1 cellular context compared by ENCODE assay signal in the genomic region with DNA sequence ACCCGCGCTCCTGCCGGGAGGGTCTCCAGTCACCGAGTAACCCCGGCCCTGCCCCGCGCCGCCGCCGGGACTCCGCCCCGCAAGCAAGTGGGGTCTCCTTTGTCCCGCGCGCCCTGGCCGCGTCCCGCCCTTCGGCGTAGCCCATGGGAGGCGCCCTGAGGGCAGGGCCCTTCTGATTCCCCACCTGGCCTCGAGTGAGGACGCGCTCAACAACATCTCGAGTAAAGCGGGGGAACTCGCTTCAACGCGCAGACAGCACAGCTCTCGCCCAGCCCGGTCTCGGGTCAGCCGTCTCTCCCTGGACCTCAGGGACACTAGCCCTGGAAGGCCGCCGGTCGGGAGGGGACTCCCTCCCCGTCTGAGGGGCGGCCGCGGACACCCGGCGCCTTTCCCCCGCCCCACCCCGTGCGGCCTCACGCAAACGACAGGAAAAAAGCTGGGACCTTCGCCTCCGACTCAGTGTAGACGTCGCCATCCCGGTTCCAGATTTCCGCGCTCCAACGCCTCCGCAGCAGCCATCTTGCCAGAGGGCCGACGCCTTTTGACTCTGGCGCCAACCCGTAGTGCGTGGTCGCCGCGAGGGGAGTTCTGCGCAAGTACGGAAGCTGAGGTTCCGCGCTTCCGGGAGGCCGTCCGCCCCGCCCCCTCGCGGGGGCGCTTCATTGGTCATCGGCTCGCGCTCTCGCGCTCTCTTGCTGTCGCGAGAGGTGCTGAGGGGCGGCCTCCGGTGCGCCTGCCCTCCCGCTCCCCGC.
A peak's percentile ranks its signal among the peaks of the same experiment; 100 is the strongest.
TF ChIP-seq lines count a peak whose summit lies in the region.

No MANE protein-coding gene starts in this region.

TF ChIP-seq in K562, 482 proteins besides CTCF, POLR2A, EP300 and RAD21 (continued from another document and continues in another):
- TF ChIP-seq, protein P1, sequence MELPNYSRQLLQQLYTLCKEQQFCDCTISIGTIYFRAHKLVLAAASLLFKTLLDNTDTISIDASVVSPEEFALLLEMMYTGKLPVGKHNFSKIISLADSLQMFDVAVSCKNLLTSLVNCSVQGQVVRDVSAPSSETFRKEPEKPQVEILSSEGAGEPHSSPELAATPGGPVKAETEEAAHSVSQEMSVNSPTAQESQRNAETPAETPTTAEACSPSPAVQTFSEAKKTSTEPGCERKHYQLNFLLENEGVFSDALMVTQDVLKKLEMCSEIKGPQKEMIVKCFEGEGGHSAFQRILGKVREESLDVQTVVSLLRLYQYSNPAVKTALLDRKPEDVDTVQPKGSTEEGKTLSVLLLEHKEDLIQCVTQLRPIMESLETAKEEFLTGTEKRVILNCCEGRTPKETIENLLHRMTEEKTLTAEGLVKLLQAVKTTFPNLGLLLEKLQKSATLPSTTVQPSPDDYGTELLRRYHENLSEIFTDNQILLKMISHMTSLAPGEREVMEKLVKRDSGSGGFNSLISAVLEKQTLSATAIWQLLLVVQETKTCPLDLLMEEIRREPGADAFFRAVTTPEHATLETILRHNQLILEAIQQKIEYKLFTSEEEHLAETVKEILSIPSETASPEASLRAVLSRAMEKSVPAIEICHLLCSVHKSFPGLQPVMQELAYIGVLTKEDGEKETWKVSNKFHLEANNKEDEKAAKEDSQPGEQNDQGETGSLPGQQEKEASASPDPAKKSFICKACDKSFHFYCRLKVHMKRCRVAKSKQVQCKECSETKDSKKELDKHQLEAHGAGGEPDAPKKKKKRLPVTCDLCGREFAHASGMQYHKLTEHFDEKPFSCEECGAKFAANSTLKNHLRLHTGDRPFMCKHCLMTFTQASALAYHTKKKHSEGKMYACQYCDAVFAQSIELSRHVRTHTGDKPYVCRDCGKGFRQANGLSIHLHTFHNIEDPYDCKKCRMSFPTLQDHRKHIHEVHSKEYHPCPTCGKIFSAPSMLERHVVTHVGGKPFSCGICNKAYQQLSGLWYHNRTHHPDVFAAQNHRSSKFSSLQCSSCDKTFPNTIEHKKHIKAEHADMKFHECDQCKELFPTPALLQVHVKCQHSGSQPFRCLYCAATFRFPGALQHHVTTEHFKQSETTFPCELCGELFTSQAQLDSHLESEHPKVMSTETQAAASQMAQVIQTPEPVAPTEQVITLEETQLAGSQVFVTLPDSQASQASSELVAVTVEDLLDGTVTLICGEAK (IDR thresholded peaks at IDR 0.05), result peak; percentile 88
- TF ChIP-seq, protein P1 (CRISPR knock-in tag; IDR thresholded peaks at IDR 0.05), result no peak
- TF ChIP-seq, protein P2, sequence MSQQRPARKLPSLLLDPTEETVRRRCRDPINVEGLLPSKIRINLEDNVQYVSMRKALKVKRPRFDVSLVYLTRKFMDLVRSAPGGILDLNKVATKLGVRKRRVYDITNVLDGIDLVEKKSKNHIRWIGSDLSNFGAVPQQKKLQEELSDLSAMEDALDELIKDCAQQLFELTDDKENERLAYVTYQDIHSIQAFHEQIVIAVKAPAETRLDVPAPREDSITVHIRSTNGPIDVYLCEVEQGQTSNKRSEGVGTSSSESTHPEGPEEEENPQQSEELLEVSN (IDR thresholded peaks at IDR 0.05; ENCODE audit: borderline replicate concordance in 1 of 2, extremely low read depth in 1 of 2, insufficient read depth in 1 of 2, insufficient read length in 1 of 2, low read depth in 1 of 2, low read length in 1 of 2, poor library complexity in 1 of 2, severe bottlenecking in 1 of 2), result peak; percentile 95 to 97
- TF ChIP-seq, protein P3, sequence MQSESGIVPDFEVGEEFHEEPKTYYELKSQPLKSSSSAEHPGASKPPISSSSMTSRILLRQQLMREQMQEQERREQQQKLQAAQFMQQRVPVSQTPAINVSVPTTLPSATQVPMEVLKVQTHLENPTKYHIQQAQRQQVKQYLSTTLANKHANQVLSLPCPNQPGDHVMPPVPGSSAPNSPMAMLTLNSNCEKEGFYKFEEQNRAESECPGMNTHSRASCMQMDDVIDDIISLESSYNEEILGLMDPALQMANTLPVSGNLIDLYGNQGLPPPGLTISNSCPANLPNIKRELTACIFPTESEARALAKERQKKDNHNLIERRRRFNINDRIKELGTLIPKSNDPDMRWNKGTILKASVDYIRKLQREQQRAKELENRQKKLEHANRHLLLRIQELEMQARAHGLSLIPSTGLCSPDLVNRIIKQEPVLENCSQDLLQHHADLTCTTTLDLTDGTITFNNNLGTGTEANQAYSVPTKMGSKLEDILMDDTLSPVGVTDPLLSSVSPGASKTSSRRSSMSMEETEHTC (IDR thresholded peaks at IDR 0.05), result no peak
- no peak for TF ChIP-seq ZNF75A (CRISPR knock-in tag; IDR thresholded peaks at IDR 0.05)
- peak; percentile 70 to 76; a peak in 2 of 4 replicates for TF ChIP-seq SIN3A (IDR thresholded peaks at IDR 0.05; ENCODE audit: borderline replicate concordance in 2 of 2, control insufficient read depth in 1 of 2, low read depth in 2 of 2, low read length in 2 of 2)
- TF ChIP-seq ZBTB7A (IDR thresholded peaks at IDR 0.05; ENCODE audit: borderline replicate concordance, control insufficient read depth, low read depth, low read length), result peak; percentile 71; the same call in 1 of the 2 replicates
- no peak for TF ChIP-seq SMARCE1 (IDR thresholded peaks at IDR 0.05)
- no peak for TF ChIP-seq ZSCAN32 (CRISPR knock-in tag; IDR thresholded peaks at IDR 0.05)
- no peak for TF ChIP-seq ZNF507 (tag; conservative IDR thresholded peaks at IDR 0.05)
- TF ChIP-seq STAT5A (IDR thresholded peaks at IDR 0.05; ENCODE audit: borderline replicate concordance, low read length), result no peak
- peak; percentile 36; the same call in 1 of the 2 replicates for TF ChIP-seq ERF (CRISPR knock-in tag; IDR thresholded peaks at IDR 0.05)
- peak; percentile 93 for TF ChIP-seq TAF1 (IDR thresholded peaks at IDR 0.05; ENCODE audit: control insufficient read depth, extremely low read depth, insufficient read depth, low read length, severe bottlenecking)
- TF ChIP-seq, protein P4, sequence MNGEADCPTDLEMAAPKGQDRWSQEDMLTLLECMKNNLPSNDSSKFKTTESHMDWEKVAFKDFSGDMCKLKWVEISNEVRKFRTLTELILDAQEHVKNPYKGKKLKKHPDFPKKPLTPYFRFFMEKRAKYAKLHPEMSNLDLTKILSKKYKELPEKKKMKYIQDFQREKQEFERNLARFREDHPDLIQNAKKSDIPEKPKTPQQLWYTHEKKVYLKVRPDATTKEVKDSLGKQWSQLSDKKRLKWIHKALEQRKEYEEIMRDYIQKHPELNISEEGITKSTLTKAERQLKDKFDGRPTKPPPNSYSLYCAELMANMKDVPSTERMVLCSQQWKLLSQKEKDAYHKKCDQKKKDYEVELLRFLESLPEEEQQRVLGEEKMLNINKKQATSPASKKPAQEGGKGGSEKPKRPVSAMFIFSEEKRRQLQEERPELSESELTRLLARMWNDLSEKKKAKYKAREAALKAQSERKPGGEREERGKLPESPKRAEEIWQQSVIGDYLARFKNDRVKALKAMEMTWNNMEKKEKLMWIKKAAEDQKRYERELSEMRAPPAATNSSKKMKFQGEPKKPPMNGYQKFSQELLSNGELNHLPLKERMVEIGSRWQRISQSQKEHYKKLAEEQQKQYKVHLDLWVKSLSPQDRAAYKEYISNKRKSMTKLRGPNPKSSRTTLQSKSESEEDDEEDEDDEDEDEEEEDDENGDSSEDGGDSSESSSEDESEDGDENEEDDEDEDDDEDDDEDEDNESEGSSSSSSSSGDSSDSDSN (IDR thresholded peaks at IDR 0.05; ENCODE audit: borderline replicate concordance in 1 of 2, low read depth in 2 of 2, low read length in 2 of 2), result 0 out of 4 replicates have a peak, but pooled peaks of 1 of the 2 experiments have one; percentile 50
- TF ChIP-seq STAG1 (CRISPR knock-in tag; IDR thresholded peaks at IDR 0.05; ENCODE audit: borderline replicate concordance), result no peak
- TF ChIP-seq ETV6 (IDR thresholded peaks at IDR 0.05; ENCODE audit: borderline replicate concordance in 1 of 2, low read depth in 2 of 2, low read length in 1 of 2), result no peak
- TF ChIP-seq ETV6 (CRISPR knock-in tag; IDR thresholded peaks at IDR 0.05; ENCODE audit: borderline replicate concordance), result no peak
- TF ChIP-seq, protein P5, sequence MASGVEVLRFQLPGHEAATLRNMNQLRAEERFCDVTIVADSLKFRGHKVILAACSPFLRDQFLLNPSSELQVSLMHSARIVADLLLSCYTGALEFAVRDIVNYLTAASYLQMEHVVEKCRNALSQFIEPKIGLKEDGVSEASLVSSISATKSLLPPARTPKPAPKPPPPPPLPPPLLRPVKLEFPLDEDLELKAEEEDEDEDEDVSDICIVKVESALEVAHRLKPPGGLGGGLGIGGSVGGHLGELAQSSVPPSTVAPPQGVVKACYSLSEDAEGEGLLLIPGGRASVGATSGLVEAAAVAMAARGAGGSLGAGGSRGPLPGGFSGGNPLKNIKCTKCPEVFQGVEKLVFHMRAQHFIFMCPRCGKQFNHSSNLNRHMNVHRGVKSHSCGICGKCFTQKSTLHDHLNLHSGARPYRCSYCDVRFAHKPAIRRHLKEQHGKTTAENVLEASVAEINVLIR (CRISPR knock-in tag; IDR thresholded peaks at IDR 0.05), result 0 out of 2 replicates have a peak, but pooled peaks have one; percentile 40
- TF ChIP-seq TARDBP (IDR thresholded peaks at IDR 0.05), result no peak
- no peak for TF ChIP-seq RHOXF2B (CRISPR knock-in tag; conservative IDR thresholded peaks at IDR 0.05)
- TF ChIP-seq, protein P6, sequence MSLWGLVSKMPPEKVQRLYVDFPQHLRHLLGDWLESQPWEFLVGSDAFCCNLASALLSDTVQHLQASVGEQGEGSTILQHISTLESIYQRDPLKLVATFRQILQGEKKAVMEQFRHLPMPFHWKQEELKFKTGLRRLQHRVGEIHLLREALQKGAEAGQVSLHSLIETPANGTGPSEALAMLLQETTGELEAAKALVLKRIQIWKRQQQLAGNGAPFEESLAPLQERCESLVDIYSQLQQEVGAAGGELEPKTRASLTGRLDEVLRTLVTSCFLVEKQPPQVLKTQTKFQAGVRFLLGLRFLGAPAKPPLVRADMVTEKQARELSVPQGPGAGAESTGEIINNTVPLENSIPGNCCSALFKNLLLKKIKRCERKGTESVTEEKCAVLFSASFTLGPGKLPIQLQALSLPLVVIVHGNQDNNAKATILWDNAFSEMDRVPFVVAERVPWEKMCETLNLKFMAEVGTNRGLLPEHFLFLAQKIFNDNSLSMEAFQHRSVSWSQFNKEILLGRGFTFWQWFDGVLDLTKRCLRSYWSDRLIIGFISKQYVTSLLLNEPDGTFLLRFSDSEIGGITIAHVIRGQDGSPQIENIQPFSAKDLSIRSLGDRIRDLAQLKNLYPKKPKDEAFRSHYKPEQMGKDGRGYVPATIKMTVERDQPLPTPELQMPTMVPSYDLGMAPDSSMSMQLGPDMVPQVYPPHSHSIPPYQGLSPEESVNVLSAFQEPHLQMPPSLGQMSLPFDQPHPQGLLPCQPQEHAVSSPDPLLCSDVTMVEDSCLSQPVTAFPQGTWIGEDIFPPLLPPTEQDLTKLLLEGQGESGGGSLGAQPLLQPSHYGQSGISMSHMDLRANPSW (CRISPR knock-in tag; IDR thresholded peaks at IDR 0.05), result no peak
- TF ChIP-seq ZNF146 (CRISPR knock-in tag; IDR thresholded peaks at IDR 0.05; ENCODE audit: unreplicated experiment), result no peak
- no peak for TF ChIP-seq SMAD2 (IDR thresholded peaks at IDR 0.05; ENCODE audit: low read depth, low read length)
- TF ChIP-seq, protein P7, sequence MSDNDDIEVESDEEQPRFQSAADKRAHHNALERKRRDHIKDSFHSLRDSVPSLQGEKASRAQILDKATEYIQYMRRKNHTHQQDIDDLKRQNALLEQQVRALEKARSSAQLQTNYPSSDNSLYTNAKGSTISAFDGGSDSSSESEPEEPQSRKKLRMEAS (CRISPR knock-in tag; IDR thresholded peaks at IDR 0.05), result peak; percentile 87
- no peak for TF ChIP-seq DMBX1 (CRISPR knock-in tag; IDR thresholded peaks at IDR 0.05; ENCODE audit: borderline replicate concordance)
- TF ChIP-seq ATF7 (IDR thresholded peaks at IDR 0.05), result peak; percentile 44; the same call in 1 of the 2 replicates
- no peak for TF ChIP-seq HNRNPL (IDR thresholded peaks at IDR 0.05; ENCODE audit: low read depth, low read length)
- TF ChIP-seq POLR2B (IDR thresholded peaks at IDR 0.05; ENCODE audit: low read depth, partially characterized antibody), result peak; percentile 87
- peak; percentile 10; the same call in 1 of the 2 replicates for TF ChIP-seq LCOR (CRISPR knock-in tag; IDR thresholded peaks at IDR 0.05)
- TF ChIP-seq ZC3H4 (CRISPR knock-in tag; IDR thresholded peaks at IDR 0.05; ENCODE audit: borderline replicate concordance), result no peak
- peak; percentile 86 for TF ChIP-seq SIN3B (IDR thresholded peaks at IDR 0.05; ENCODE audit: low read depth)
- TF ChIP-seq ZBED1 (IDR thresholded peaks at IDR 0.05), result no peak
- TF ChIP-seq FOXK2 (conservative IDR thresholded peaks at IDR 0.05 in 1 of 2, IDR thresholded peaks at IDR 0.05 in 1 of 2; ENCODE audit: low read depth in 2 of 2), result 0 out of 4 replicates have a peak, but pooled peaks have one; percentile 8 to 43
- TF ChIP-seq NFRKB (IDR thresholded peaks at IDR 0.05; ENCODE audit: low read depth), result peak; percentile 94
- TF ChIP-seq ZNF253 (CRISPR knock-in tag; conservative IDR thresholded peaks at IDR 0.05), result no peak
- no peak for TF ChIP-seq ZNF780A (CRISPR knock-in tag; IDR thresholded peaks at IDR 0.05)
- TF ChIP-seq FOS (IDR thresholded peaks at IDR 0.05; ENCODE audit: extremely low read depth, insufficient read length), result peak; percentile 19
- peak; percentile 28; the same call in 1 of the 2 replicates for TF ChIP-seq FOSL1 (tag; conservative IDR thresholded peaks at IDR 0.05)
